1 cellular context compared by ENCODE assay signal in genomic region chr3:37579181-37579580, GRCh38.
TF ChIP-seq lines count a peak whose summit lies in the region.

No MANE protein-coding gene starts in this region.

TF ChIP-seq in HEK293, 187 proteins besides CTCF, POLR2A, EP300 and RAD21 (continued from another document):
- TF ChIP-seq TRIM28 (IDR thresholded peaks at IDR 0.05; ENCODE audit: borderline replicate concordance, low read length), result no peak
- TF ChIP-seq ZNF626 (tag by site-specific recombination; IDR thresholded peaks at IDR 0.05), result no peak
- no peak for TF ChIP-seq ZFHX2 (tag by site-specific recombination; conservative IDR thresholded peaks at IDR 0.05)
- TF ChIP-seq ZNF132 (tag by site-specific recombination; IDR thresholded peaks at IDR 0.05; ENCODE audit: borderline replicate concordance), result no peak
- peak; percentile 81; the same call in 1 of the 2 replicates for TF ChIP-seq ZNF280D (tag by site-specific recombination; IDR thresholded peaks at IDR 0.05)
- no peak for TF ChIP-seq SCRT2 (tag by site-specific recombination; IDR thresholded peaks at IDR 0.05)
